In genomic region chr7:157189405-157189804, GRCh38 we compare ENCODE assay signal across 1 cellular context.
TF ChIP-seq lines count a peak whose summit lies in the region.

No MANE protein-coding gene starts in this region.

TF ChIP-seq in endothelial cell of umbilical vein, 7 proteins besides CTCF, POLR2A, EP300 and RAD21:
- TF ChIP-seq GATA2 (IDR thresholded peaks at IDR 0.05; ENCODE audit: insufficient read depth, insufficient read length, low read depth, low read length) (no peak), JUN (IDR thresholded peaks at IDR 0.05; ENCODE audit: borderline replicate concordance, insufficient read depth, insufficient read length, low read depth) (no peak)
